In genomic region chr9:28073278-28073677, GRCh38 we compare ENCODE assay signal across 9 cellular contexts.
A peak's percentile ranks its signal among the peaks of the same experiment; 100 is the strongest.
DNase-seq lines count a peak whose midpoint lies in the region; ATAC-seq and TF ChIP-seq lines count a peak whose summit lies in the region.
"Had no signal": no experiment of that assay in that cellular context is flagged by ENCODE, and none has a peak within 500 bp of the region (broad histone marks: within the 10 kb centered on the region; RNA-seq: fewer than 3 reads in every experiment).

No MANE protein-coding gene starts in this region.

- H3K9me3 Mint-ChIP-seq in WTC11: no peaks in the 10 kb centered on the region

- H3K4me3 Mint-ChIP-seq in WTC11: no peak overlapping the region

- ATAC-seq in WTC11: no peak; the same call in 1 of the 2 replicates
- no peak for ATAC-seq in GM18909 (IDR thresholded peaks at IDR 0.05; ENCODE audit: poor library complexity, unreplicated experiment)
- ATAC-seq in HG02798 (IDR thresholded peaks at IDR 0.05; ENCODE audit: poor library complexity, unreplicated experiment): no peak

- H3K27ac Mint-ChIP-seq in WTC11: no peak overlapping the region

- peak; percentile 56 for TF ChIP-seq CTCF in LNCaP clone FGC (IDR thresholded peaks at IDR 0.05; ENCODE audit: control insufficient read depth, extremely low read depth, insufficient read depth)
- TF ChIP-seq CTCF in WTC11 (IDR thresholded peaks at IDR 0.05): no peak; the same call in 1 of the 2 replicates

- H3K4me1 Mint-ChIP-seq in WTC11: no peaks in the 10 kb centered on the region

- CTCF ChIA-PET in WTC11 (lab: Charles Lee): interaction anchor here (0.6 to 2.0 kb wide), 14 partner anchors 9 to 347 kb away, joined by 3 to 17 read pairs (median 3); no protein-coding TSS in a partner anchor

- POLR2A ChIA-PET in WTC11 (lab: Charles Lee): no interaction called here

- H3K27me3 Mint-ChIP-seq in WTC11 (ENCODE audit: low read depth): no peaks in the 10 kb centered on the region

- DNase-seq in NCI-H1417 (lab: John Stamatoyannopoulos, UW) (peak; percentile 5 to 69 (median 59)), NCI-H1417 treated with DMSO at 0.1 percent for 48 hours (lab: John Stamatoyannopoulos, UW) (no peak), LNCaP clone FGC (ENCODE audit: low read depth) (peak; percentile 39), WTC11 (ENCODE audit: low spot score) (peak; percentile 36), kidney glomerular epithelial cell (lab: John Stamatoyannopoulos, UW) (peak; percentile 37)
- no peak for DNase-seq in activated CD4-positive, alpha-beta T cell treated with anti-CD3 and anti-CD28 coated beads for 4 hours

- no peaks in the 10 kb centered on the region for H3K36me3 Mint-ChIP-seq in WTC11

- no peak overlapping the region for H3K4me3 ChIP-seq in LNCaP clone FGC (ENCODE audit: low read depth, low read length)
- H3K4me3 ChIP-seq: BLaER1 treated with 17β-estradiol and CSF1 and Interleukin-3, amounts not matched to agents 10 nM and 100 nM had no signal

TF ChIP-seq in WTC11, 78 proteins besides CTCF, POLR2A, EP300 and RAD21:
- no peak for TF ChIP-seq E2F5 (CRISPR knock-in tag; IDR thresholded peaks at IDR 0.05)
- no peak for TF ChIP-seq ZMAT4 (CRISPR knock-in tag; IDR thresholded peaks at IDR 0.05)
- TF ChIP-seq FOXP1 (CRISPR knock-in tag; IDR thresholded peaks at IDR 0.05; ENCODE audit: borderline replicate concordance): no peak
- TF ChIP-seq GRHL2 (CRISPR knock-in tag; IDR thresholded peaks at IDR 0.05; ENCODE audit: insufficient replicate concordance, severe bottlenecking): no peak
- TF ChIP-seq E2F4 (CRISPR knock-in tag; IDR thresholded peaks at IDR 0.05; ENCODE audit: borderline replicate concordance, low read depth): no peak
- TF ChIP-seq IRF1 (CRISPR knock-in tag; IDR thresholded peaks at IDR 0.05): no peak
- TF ChIP-seq ZNF671 (CRISPR knock-in tag; IDR thresholded peaks at IDR 0.05): no peak
TF ChIP-seq in WTC11: peak in this region for 0.

Comparison
In these comparisons a context has a peak if more than half of its experiments do, and no peak if none do; other contexts are left out.
1. DNase-seq: peak in NCI-H1417 (3 of 3), LNCaP clone FGC (single experiment), WTC11 (single experiment) and kidney glomerular epithelial cell (single experiment); none in NCI-H1417 treated with DMSO at 0.1 percent for 48 hours (single experiment) and activated CD4-positive, alpha-beta T cell treated with anti-CD3 and anti-CD28 coated beads for 4 hours (0 of 2).